27 cellular contexts compared by ENCODE assay signal in genomic region chr6:110075406-110075805, GRCh38.
"Had no signal": no experiment of that assay in that cellular context is flagged by ENCODE, and none has a peak within 500 bp of the region (broad histone marks: within the 10 kb centered on the region; RNA-seq: fewer than 3 reads in every experiment).

No MANE protein-coding gene starts in this region.

- ATAC-seq: activated CD4-positive, alpha-beta T cell treated with anti-CD3 and anti-CD28 coated beads for 36 hours; foreskin keratinocyte; left ventricle myocardium superior; mucosa of descending colon; stimulated activated naive CD8-positive, alpha-beta T cell treated with anti-CD3 and anti-CD28 coated beads, Interleukin-15, Interleukin-2, amounts not matched to agents 100 U/mL and 50 U/mL, for 24 hours; WTC11 had no signal

- H3K36me3 ChIP-seq: esophagus squamous epithelium, neural progenitor cell, right atrium auricular region, tibial artery had no signal

- DNase-seq: activated CD4-positive, alpha-beta memory T cell treated with anti-CD3 and anti-CD28 coated beads for 36 hours; activated CD4-positive, alpha-beta T cell treated with anti-CD3 and anti-CD28 coated beads for 36 hours; activated naive CD8-positive, alpha-beta T cell treated with anti-CD3 and anti-CD28 coated beads for 36 hours; activated T-cell treated with anti-CD3 and anti-CD28 coated beads for 4 hours; amygdala; effector CD8-positive, alpha-beta T cell; esophagus squamous epithelium; glutamatergic neuron; hypothalamus; kidney; left ventricle myocardium superior; mucosa of descending colon; naive B cell; stimulated activated naive CD8-positive, alpha-beta T cell treated with anti-CD3 and anti-CD28 coated beads, Interleukin-15, Interleukin-2, amounts not matched to agents 100 U/mL and 50 U/mL, for 24 hours; substantia nigra; tibial artery had no signal

- H3K27me3 Mint-ChIP-seq: activated naive CD8-positive, alpha-beta T cell treated with anti-CD3 and anti-CD28 coated beads for 36 hours; naive B cell had no signal

- H3K36me3 Mint-ChIP-seq: activated CD4-positive, alpha-beta memory T cell treated with anti-CD3 and anti-CD28 coated beads for 36 hours; activated naive CD8-positive, alpha-beta T cell treated with anti-CD3 and anti-CD28 coated beads for 36 hours; brain; memory B cell; naive B cell; neural progenitor cell; WTC11 had no signal

- H2AFZ ChIP-seq: neural progenitor cell had no signal

- H3K27me3 ChIP-seq: neural progenitor cell, right atrium auricular region, tibial artery had no signal

- H3K27ac ChIP-seq: esophagus squamous epithelium, foreskin keratinocyte, neural progenitor cell, right atrium auricular region, skin epidermis, tibial artery had no signal

- H3K9me3 Mint-ChIP-seq: activated CD4-positive, alpha-beta memory T cell treated with anti-CD3 and anti-CD28 coated beads for 36 hours; activated naive CD8-positive, alpha-beta T cell treated with anti-CD3 and anti-CD28 coated beads for 36 hours; activated T-helper 1 cell treated with anti-CD3 and anti-CD28 coated beads, Interleukin-12 subunit alpha, Interleukin-12 subunit beta, Interleukin-2, Interleukin-4 antibody, amounts not matched to agents 30 ng/mL and 10 ng/mL and 1 ng/mL, durations not matched to agents 14 hours and 24 hours and 36 hours; dendritic cell treated with granulocyte-macrophage colony-stimulating factor and Interleukin-4, amounts not matched to agents 40 ng/mL and 50 ng/mL, for 4 days; memory B cell; neural progenitor cell; T-helper 2 cell treated with Interferon-gamma antibody and Interleukin-4, amounts not matched to agents 5 μg/mL and 100 μg/mL, for 36 hours; WTC11 had no signal

- H3K9me3 ChIP-seq: esophagus squamous epithelium, mucosa of descending colon, right atrium auricular region, tibial artery had no signal

- H3K4me2 ChIP-seq: neural progenitor cell had no signal

- H3K4me1 ChIP-seq: esophagus squamous epithelium, neural progenitor cell, right atrium auricular region, tibial artery had no signal

- H3K4me1 Mint-ChIP-seq: activated CD4-positive, alpha-beta T cell treated with anti-CD3 and anti-CD28 coated beads for 36 hours; activated naive CD8-positive, alpha-beta T cell treated with anti-CD3 and anti-CD28 coated beads for 36 hours; memory B cell; WTC11 had no signal

- H3K4me3 Mint-ChIP-seq: activated CD4-positive, alpha-beta memory T cell treated with anti-CD3 and anti-CD28 coated beads for 36 hours; activated CD4-positive, alpha-beta T cell treated with anti-CD3 and anti-CD28 coated beads for 36 hours; activated naive CD8-positive, alpha-beta T cell treated with anti-CD3 and anti-CD28 coated beads for 36 hours; activated T-helper 1 cell treated with anti-CD3 and anti-CD28 coated beads, Interleukin-12 subunit alpha, Interleukin-12 subunit beta, Interleukin-2, Interleukin-4 antibody, amounts not matched to agents 30 ng/mL and 10 ng/mL and 1 ng/mL, durations not matched to agents 14 hours and 24 hours and 36 hours; brain; dendritic cell treated with granulocyte-macrophage colony-stimulating factor and Interleukin-4, amounts not matched to agents 40 ng/mL and 50 ng/mL, for 4 days; memory B cell; naive B cell; neural progenitor cell; T-helper 2 cell treated with Interferon-gamma antibody and Interleukin-4, amounts not matched to agents 5 μg/mL and 100 μg/mL, for 36 hours; WTC11 had no signal

- H3K4me3 ChIP-seq: esophagus squamous epithelium, mucosa of descending colon, neural progenitor cell, right atrium auricular region, skin epidermis, tibial artery had no signal

- H3K27ac Mint-ChIP-seq: activated CD4-positive, alpha-beta memory T cell treated with anti-CD3 and anti-CD28 coated beads for 36 hours; activated CD4-positive, alpha-beta T cell treated with anti-CD3 and anti-CD28 coated beads for 36 hours; activated naive CD8-positive, alpha-beta T cell treated with anti-CD3 and anti-CD28 coated beads for 36 hours; activated T-helper 1 cell treated with anti-CD3 and anti-CD28 coated beads, Interleukin-12 subunit alpha, Interleukin-12 subunit beta, Interleukin-2, Interleukin-4 antibody, amounts not matched to agents 30 ng/mL and 10 ng/mL and 1 ng/mL, durations not matched to agents 14 hours and 24 hours and 36 hours; brain; dendritic cell treated with granulocyte-macrophage colony-stimulating factor and Interleukin-4, amounts not matched to agents 40 ng/mL and 50 ng/mL, for 4 days; memory B cell; naive B cell; neural progenitor cell; progenitor cell of endocrine pancreas; T-helper 2 cell treated with Interferon-gamma antibody and Interleukin-4, amounts not matched to agents 5 μg/mL and 100 μg/mL, for 36 hours; WTC11 had no signal

- H3K9ac ChIP-seq: neural progenitor cell had no signal
